2 cellular contexts compared by ENCODE assay signal in the genomic region with DNA sequence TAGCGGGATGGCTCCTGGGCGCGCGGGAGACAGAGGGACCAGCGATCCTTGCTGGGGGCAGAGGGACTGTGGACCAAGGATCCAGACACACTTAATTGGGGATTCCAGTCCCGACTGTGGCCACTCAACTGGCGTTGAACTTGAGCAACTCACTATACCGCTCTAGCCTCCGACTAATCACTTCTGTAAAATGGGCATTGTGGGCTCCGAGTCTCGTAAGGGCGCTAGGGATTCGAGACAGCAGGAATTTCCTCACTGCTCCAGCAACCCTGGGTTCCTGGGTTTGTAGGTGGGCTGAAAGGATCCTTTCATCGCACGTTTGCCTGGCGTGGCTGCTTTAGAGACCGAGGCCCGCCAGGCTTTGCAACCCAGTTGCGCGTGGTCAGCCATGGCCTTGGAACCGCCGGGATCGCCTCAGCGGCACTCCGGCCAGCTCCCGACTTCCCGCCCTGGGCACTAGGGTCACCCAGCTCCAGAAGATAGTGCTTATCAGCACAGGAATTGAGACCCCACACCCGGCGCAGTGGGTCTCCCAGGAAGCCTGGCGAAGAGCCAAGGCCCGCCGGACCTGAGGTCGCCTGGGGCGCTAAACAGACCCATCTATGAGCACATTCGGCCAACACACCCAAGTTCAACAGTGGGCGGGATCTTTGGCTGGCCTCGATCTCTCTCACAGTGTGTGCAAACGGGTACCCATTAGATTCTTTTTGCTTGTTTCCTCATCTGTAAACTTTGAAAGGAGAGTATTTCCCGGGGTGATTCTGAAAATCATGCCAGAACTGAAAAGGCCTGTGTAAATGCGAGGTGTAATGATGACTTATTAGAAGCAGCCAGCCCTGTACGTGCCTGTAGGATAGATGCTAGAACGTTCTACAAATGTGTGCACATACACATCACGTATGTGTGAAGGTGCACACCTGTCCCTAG.
TF ChIP-seq lines count a peak whose summit lies in the region.

No MANE protein-coding gene starts in this region.

TF ChIP-seq in HCT116, 20 proteins besides CTCF, POLR2A, EP300 and RAD21 (continued from another document):
- TF ChIP-seq, protein P1, sequence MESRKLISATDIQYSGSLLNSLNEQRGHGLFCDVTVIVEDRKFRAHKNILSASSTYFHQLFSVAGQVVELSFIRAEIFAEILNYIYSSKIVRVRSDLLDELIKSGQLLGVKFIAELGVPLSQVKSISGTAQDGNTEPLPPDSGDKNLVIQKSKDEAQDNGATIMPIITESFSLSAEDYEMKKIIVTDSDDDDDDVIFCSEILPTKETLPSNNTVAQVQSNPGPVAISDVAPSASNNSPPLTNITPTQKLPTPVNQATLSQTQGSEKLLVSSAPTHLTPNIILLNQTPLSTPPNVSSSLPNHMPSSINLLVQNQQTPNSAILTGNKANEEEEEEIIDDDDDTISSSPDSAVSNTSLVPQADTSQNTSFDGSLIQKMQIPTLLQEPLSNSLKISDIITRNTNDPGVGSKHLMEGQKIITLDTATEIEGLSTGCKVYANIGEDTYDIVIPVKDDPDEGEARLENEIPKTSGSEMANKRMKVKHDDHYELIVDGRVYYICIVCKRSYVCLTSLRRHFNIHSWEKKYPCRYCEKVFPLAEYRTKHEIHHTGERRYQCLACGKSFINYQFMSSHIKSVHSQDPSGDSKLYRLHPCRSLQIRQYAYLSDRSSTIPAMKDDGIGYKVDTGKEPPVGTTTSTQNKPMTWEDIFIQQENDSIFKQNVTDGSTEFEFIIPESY (IDR thresholded peaks at IDR 0.05; ENCODE audit: extremely low read depth, insufficient replicate concordance, low read length): no peak
- TF ChIP-seq POLR2AphosphoS5 (IDR thresholded peaks at IDR 0.05; ENCODE audit: low read depth, low read length) (no peak), EZH2phosphoT487 (IDR thresholded peaks at IDR 0.05; ENCODE audit: borderline replicate concordance) (no peak), SP1 (IDR thresholded peaks at IDR 0.05; ENCODE audit: low read depth) (no peak), ZFX (IDR thresholded peaks at IDR 0.05) (no peak)

TF ChIP-seq in SK-N-SH, 30 proteins besides CTCF, POLR2A, EP300 and RAD21 (continued from another document):
- TF ChIP-seq, protein P2, sequence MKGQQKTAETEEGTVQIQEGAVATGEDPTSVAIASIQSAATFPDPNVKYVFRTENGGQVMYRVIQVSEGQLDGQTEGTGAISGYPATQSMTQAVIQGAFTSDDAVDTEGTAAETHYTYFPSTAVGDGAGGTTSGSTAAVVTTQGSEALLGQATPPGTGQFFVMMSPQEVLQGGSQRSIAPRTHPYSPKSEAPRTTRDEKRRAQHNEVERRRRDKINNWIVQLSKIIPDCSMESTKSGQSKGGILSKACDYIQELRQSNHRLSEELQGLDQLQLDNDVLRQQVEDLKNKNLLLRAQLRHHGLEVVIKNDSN (IDR thresholded peaks at IDR 0.05; ENCODE audit: borderline replicate concordance, low read depth): no peak
- TF ChIP-seq, protein P1 (IDR thresholded peaks at IDR 0.05; ENCODE audit: borderline replicate concordance, low read depth): no peak
- no peak for TF ChIP-seq RXRA (IDR thresholded peaks at IDR 0.05; ENCODE audit: borderline replicate concordance, low read depth)
- TF ChIP-seq ELF1 (IDR thresholded peaks at IDR 0.05): no peak
- no peak; the same call in 1 of the 2 replicates for TF ChIP-seq EZH2phosphoT487 (IDR thresholded peaks at IDR 0.05; ENCODE audit: borderline replicate concordance, low read depth)
